10 cellular contexts compared by ENCODE assay signal in genomic region chr9:126347911-126348760, GRCh38. TPM values are rescaled to one million over a fixed set of nuclear protein-coding genes. Genes with fewer than 3 reads are reported as not detected.
DNase-seq lines count a peak whose midpoint lies in the region; ATAC-seq lines count a peak whose summit lies in the region.
"Had no signal": no experiment of that assay in that cellular context is flagged by ENCODE, and none has a peak within 500 bp of the region (broad histone marks: within the 10 kb centered on the region; RNA-seq: fewer than 3 reads in every experiment).

No MANE protein-coding gene starts in this region.

- no peak overlapping the region for H2BK12ac ChIP-seq in mesenchymal stem cell (ENCODE audit: low read length in 2 of 2)

- no peaks in the 10 kb centered on the region for H3K9me3 Mint-ChIP-seq in dendritic cell treated with granulocyte-macrophage colony-stimulating factor and Interleukin-4, amounts not matched to agents 40 ng/mL and 50 ng/mL, for 4 days

- no peak overlapping the region for H3K4me3 ChIP-seq in mesenchymal stem cell (ENCODE audit: insufficient read depth in 1 of 2, low read depth in 1 of 2, low read length in 2 of 2)
- H3K4me3 ChIP-seq: SK-N-MC had no signal

- peaks cover 7% of the 10 kb centered on the region for H3K79me1 ChIP-seq in mesenchymal stem cell (replicated peaks; ENCODE audit: low read length, poor library complexity, severe bottlenecking)

- H2AFZ ChIP-seq in mesenchymal stem cell (ENCODE audit: low read depth, low read length), result no peak overlapping the region

- no peak overlapping the region for H2BK15ac ChIP-seq in mesenchymal stem cell (ENCODE audit: low read depth, poor library complexity, severe bottlenecking)

- intact Hi-C loops in dendritic cell treated with granulocyte-macrophage colony-stimulating factor and Interleukin-4, amounts not matched to agents 40 ng/mL and 50 ng/mL, for 4 days (cut with micrococcal nuclease), result loop anchor here (2.0 to 5.0 kb wide), 2 partner anchors 34 to 43 kb away; no protein-coding TSS in a partner anchor

- H3K4me3 Mint-ChIP-seq in dendritic cell treated with granulocyte-macrophage colony-stimulating factor and Interleukin-4, amounts not matched to agents 40 ng/mL and 50 ng/mL, for 4 days, result peak overlapping the region; percentile 60

- H2AK5ac ChIP-seq in mesenchymal stem cell (ENCODE audit: low read length, severe bottlenecking), result no peak overlapping the region

- no peak overlapping the region for H3K4me2 ChIP-seq in mesenchymal stem cell (ENCODE audit: low read length, poor library complexity, severe bottlenecking)

- H3K4ac ChIP-seq in mesenchymal stem cell (ENCODE audit: low read depth in 1 of 2, low read length in 2 of 2), result no peak overlapping the region

- H3K23ac ChIP-seq in mesenchymal stem cell (ENCODE audit: low read length in 2 of 2), result no peak overlapping the region

- no peak overlapping the region for H4K91ac ChIP-seq in mesenchymal stem cell (ENCODE audit: low read length)

- H2BK5ac ChIP-seq in mesenchymal stem cell (ENCODE audit: low read depth, low read length, poor library complexity, severe bottlenecking), result no peak overlapping the region

- no peak overlapping the region for H3K27ac ChIP-seq in mesenchymal stem cell (ENCODE audit: low read length, poor library complexity, severe bottlenecking)
- H3K27ac ChIP-seq: SK-N-MC had no signal

- ATAC-seq in HG03025 (IDR thresholded peaks at IDR 0.05; ENCODE audit: low FRiP score, unreplicated experiment), result no peak

- H3K27me3 Mint-ChIP-seq in dendritic cell treated with granulocyte-macrophage colony-stimulating factor and Interleukin-4, amounts not matched to agents 40 ng/mL and 50 ng/mL, for 4 days, result no peaks in the 10 kb centered on the region

- WGBS in mesenchymal stem cell, result 83% methylated on average over 14 of the region's 14 CpGs

- no peaks in the 10 kb centered on the region for H3K27me3 ChIP-seq in mesenchymal stem cell (ENCODE audit: control insufficient read depth in 1 of 2, insufficient read depth in 1 of 2, low read length in 2 of 2)

- H3K36me3 ChIP-seq in mesenchymal stem cell (ENCODE audit: control insufficient read depth in 1 of 2, insufficient read depth in 2 of 2, low read depth in 1 of 2, low read length in 2 of 2), result peaks cover 9 to 10% of the 10 kb centered on the region in 2 experiments

- H3K18ac ChIP-seq in mesenchymal stem cell (ENCODE audit: low read depth in 1 of 2, low read length in 2 of 2), result no peak overlapping the region

- peaks cover 4% of the 10 kb centered on the region for H3K4me1 ChIP-seq in mesenchymal stem cell (ENCODE audit: control insufficient read depth, insufficient read depth, low read depth, low read length)

- H3K9me3 ChIP-seq in mesenchymal stem cell (ENCODE audit: control insufficient read depth, low read length), result no peaks in the 10 kb centered on the region

- DNase-seq in A172 (ENCODE audit: low spot score), result peak; percentile 17
- peak; percentile 13 for DNase-seq in MV-4-11 (lab: John Stamatoyannopoulos, UW)
- peak; percentile 65 for DNase-seq in myocyte (ENCODE audit: low read depth)
- DNase-seq in DMS53 (lab: John Stamatoyannopoulos, UW), result no peak
- DNase-seq in mesenchymal stem cell, result no peak
- no peak for DNase-seq in NCI-H146 treated with DMSO at 0.1 percent for 48 hours (lab: John Stamatoyannopoulos, UW; ENCODE audit: unreplicated experiment)
- DNase-seq: left cardiac atrium had no signal

- H4K8ac ChIP-seq in mesenchymal stem cell (ENCODE audit: low read length), result no peak overlapping the region

- peak overlapping the region; percentile 91 for H3K27ac Mint-ChIP-seq in dendritic cell treated with granulocyte-macrophage colony-stimulating factor and Interleukin-4, amounts not matched to agents 40 ng/mL and 50 ng/mL, for 4 days

- H3K14ac ChIP-seq in mesenchymal stem cell (ENCODE audit: low read length in 2 of 2), result no peak overlapping the region

- peaks cover 74% of the 10 kb centered on the region for H3K36me3 Mint-ChIP-seq in dendritic cell treated with granulocyte-macrophage colony-stimulating factor and Interleukin-4, amounts not matched to agents 40 ng/mL and 50 ng/mL, for 4 days (ENCODE audit: low read depth)

- H2BK120ac ChIP-seq in mesenchymal stem cell (ENCODE audit: low read depth, low read length), result no peak overlapping the region

- H3K9ac ChIP-seq in mesenchymal stem cell (ENCODE audit: low read length), result no peak overlapping the region

- peaks cover 77% of the 10 kb centered on the region for H3K4me1 Mint-ChIP-seq in dendritic cell treated with granulocyte-macrophage colony-stimulating factor and Interleukin-4, amounts not matched to agents 40 ng/mL and 50 ng/mL, for 4 days (ENCODE audit: low read depth)

RNA-seq across cellular contexts. Expression of gene MVB12B, which starts 21.5 kb away (rescaled TPM):
- total RNA-seq in A172 (2014; rRNA removed; shearing (Covaris generic)), result 10.7 TPM in 2 replicates
- total RNA-seq in myocyte, result 4.3 and 4.9 TPM in 2 replicates
- polyA plus RNA-seq in myocyte (2012), result 4.0 TPM
- polyA plus RNA-seq in mesenchymal stem cell (2013, experiment 1 of 2), result 3.5 TPM
- polyA plus RNA-seq in mesenchymal stem cell (2013, experiment 2 of 2), result 3.4 TPM

Comparison
In these comparisons a context has a peak if more than half of its experiments do, and no peak if none do; other contexts are left out.
1. DNase-seq: peak in A172 (single experiment), MV-4-11 (single experiment) and myocyte (single experiment); none in DMS53 (single experiment), mesenchymal stem cell (single experiment) and NCI-H146 treated with DMSO at 0.1 percent for 48 hours (single experiment).